ENCODE assay signal across 23 cellular contexts in genomic region chr4:58600290-58600689, GRCh38.
"Had no signal": no experiment of that assay in that cellular context is flagged by ENCODE, and none has a peak within 500 bp of the region (broad histone marks: within the 10 kb centered on the region; RNA-seq: fewer than 3 reads in every experiment).

No MANE protein-coding gene starts in this region.

- H3K36me3 Mint-ChIP-seq: naive thymus-derived CD8-positive, alpha-beta T cell; stimulated activated memory B cell treated with anti-CD40 and anti-IgM and Interleukin-4, amounts not matched to agents 10 μg/mL and 1 μg/mL and 100 μg/mL, for 72 hours had no signal

- H3K27me3 ChIP-seq: colonic mucosa, gastrocnemius medialis, heart right ventricle, neutrophil, spleen, testis, transverse colon had no signal

- H3K4me1 ChIP-seq: colonic mucosa, gastrocnemius medialis, heart right ventricle, psoas muscle, spleen, testis, transverse colon had no signal

- H3K4me1 Mint-ChIP-seq: endodermal cell; naive thymus-derived CD8-positive, alpha-beta T cell; stimulated activated memory B cell treated with anti-CD40 and anti-IgM and Interleukin-4, amounts not matched to agents 10 μg/mL and 1 μg/mL and 100 μg/mL, for 72 hours; stimulated activated naive CD8-positive, alpha-beta T cell treated with anti-CD3 and anti-CD28 coated beads, Interleukin-15, amount 100 ng/mL, for 72 hours had no signal

- H3K4me3 ChIP-seq: colonic mucosa, gastrocnemius medialis, heart right ventricle, psoas muscle, spleen, testis, transverse colon had no signal

- H3K36me3 ChIP-seq: colonic mucosa, gastrocnemius medialis, heart right ventricle, neutrophil, spleen, transverse colon had no signal

- DNase-seq: colonic mucosa; dermis blood vessel endothelial cell; effector CD4-positive, alpha-beta T cell; endodermal cell; gastrocnemius medialis; heart right ventricle; hypothalamus; islet precursor cell; mammary epithelial cell; naive thymus-derived CD8-positive, alpha-beta T cell; psoas muscle; retina; spleen; stimulated activated CD4-positive, alpha-beta T cell treated with anti-CD3 and anti-CD28 coated beads, Interleukin-15, amount 100 ng/mL, for 24 hours; stimulated activated CD4-positive, alpha-beta T cell treated with anti-CD3 and anti-CD28 coated beads, Interleukin-1b, Interleukin-23, amount 100 ng/mL, for 48 hours; stimulated activated CD4-positive, alpha-beta T cell treated with anti-CD3 and anti-CD28 coated beads, Interleukin-4, amount 100 ng/mL, for 24 hours; stimulated activated naive CD8-positive, alpha-beta T cell treated with anti-CD3 and anti-CD28 coated beads, Interleukin-15, amount 100 ng/mL, for 72 hours; testis; transverse colon had no signal

- ATAC-seq: gastrocnemius medialis; heart right ventricle; left lobe of liver; naive thymus-derived CD8-positive, alpha-beta T cell; psoas muscle; sciatic nerve; stimulated activated memory B cell treated with anti-CD40 and anti-IgM and Interleukin-4, amounts not matched to agents 10 μg/mL and 1 μg/mL and 100 μg/mL, for 72 hours; stimulated activated naive CD8-positive, alpha-beta T cell treated with anti-CD3 and anti-CD28 coated beads, Interleukin-15, amount 100 ng/mL, for 72 hours had no signal

- H3K4me3 Mint-ChIP-seq: endodermal cell; naive thymus-derived CD8-positive, alpha-beta T cell; stimulated activated memory B cell treated with anti-CD40 and anti-IgM and Interleukin-4, amounts not matched to agents 10 μg/mL and 1 μg/mL and 100 μg/mL, for 72 hours; stimulated activated naive CD8-positive, alpha-beta T cell treated with anti-CD3 and anti-CD28 coated beads, Interleukin-15, amount 100 ng/mL, for 72 hours had no signal

- H3K27me3 Mint-ChIP-seq: naive thymus-derived CD8-positive, alpha-beta T cell; stimulated activated memory B cell treated with anti-CD40 and anti-IgM and Interleukin-4, amounts not matched to agents 10 μg/mL and 1 μg/mL and 100 μg/mL, for 72 hours; stimulated activated naive CD8-positive, alpha-beta T cell treated with anti-CD3 and anti-CD28 coated beads, Interleukin-15, amount 100 ng/mL, for 72 hours had no signal

- H3K9me3 ChIP-seq: colonic mucosa, gastrocnemius medialis, heart right ventricle, neutrophil, psoas muscle, spleen, testis, transverse colon had no signal

- H3K27ac ChIP-seq: colonic mucosa, gastrocnemius medialis, heart right ventricle, neutrophil, psoas muscle, spleen, testis, transverse colon had no signal

- H3K27ac Mint-ChIP-seq: endodermal cell; naive thymus-derived CD8-positive, alpha-beta T cell; stimulated activated memory B cell treated with anti-CD40 and anti-IgM and Interleukin-4, amounts not matched to agents 10 μg/mL and 1 μg/mL and 100 μg/mL, for 72 hours; stimulated activated naive CD8-positive, alpha-beta T cell treated with anti-CD3 and anti-CD28 coated beads, Interleukin-15, amount 100 ng/mL, for 72 hours had no signal
